ENCODE assay signal across 28 cellular contexts in genomic region chr4:130403221-130403620, GRCh38.
"Had no signal": no experiment of that assay in that cellular context is flagged by ENCODE, and none has a peak within 500 bp of the region (broad histone marks: within the 10 kb centered on the region; RNA-seq: fewer than 3 reads in every experiment).

No MANE protein-coding gene starts in this region.

- H3K27me3 ChIP-seq: gastrocnemius medialis, hepatocyte, left lung, ovary, vagina had no signal

- H3K4me3 ChIP-seq: gastrocnemius medialis, hepatocyte, left lung, lung, ovary, skin epidermis, vagina had no signal

- H3K4me2 ChIP-seq: hepatocyte had no signal

- H3K27ac ChIP-seq: gastrocnemius medialis, hepatocyte, left lung, ovary, skin epidermis, vagina had no signal

- H3K9me3 ChIP-seq: gastrocnemius medialis, vagina had no signal

- DNase-seq: activated CD4-positive, alpha-beta T cell treated with anti-CD3 and anti-CD28 coated beads, Interleukin-2, amount 50 U/mL, for 1 hour; activated CD8-positive, alpha-beta T cell treated with anti-CD3 and anti-CD28 coated beads for 36 hours; activated naive CD4-positive, alpha-beta T cell; activated T-cell treated with anti-CD3 and anti-CD28 coated beads, Interleukin-2, amount 50 U/mL, for 4 hours; anterior cingulate cortex; dermis blood vessel endothelial cell; effector CD4-positive, alpha-beta T cell; gastrocnemius medialis; kidney glomerular epithelial cell; left lung; ovary; stimulated activated CD4-positive, alpha-beta T cell treated with anti-CD3 and anti-CD28 coated beads, Interleukin-12 subunit alpha, Interleukin-12 subunit beta, amount 100 ng/mL, for 4 hours; stimulated activated CD4-positive, alpha-beta T cell treated with anti-CD3 and anti-CD28 coated beads, Interleukin-4, amount 100 ng/mL, for 1 hour; stimulated activated naive CD8-positive, alpha-beta T cell treated with anti-CD3 and anti-CD28 coated beads, Interleukin-15, amount 100 ng/mL, for 72 hours; substantia nigra; T-helper 17 cell; T1000 had no signal

- H3K4me1 Mint-ChIP-seq: activated T-helper 17 cell treated with anti-CD3 and anti-CD28 coated beads, Interleukin-2, amount 50 U/mL, for 72 hours; central memory CD8-positive, alpha-beta T cell; nephron; stimulated activated effector memory CD8-positive, alpha-beta T cell treated with anti-CD3 and anti-CD28 coated beads, Interleukin-12 subunit alpha, Interleukin-12 subunit beta, amount 100 ng/mL, for 72 hours; stimulated activated naive CD8-positive, alpha-beta T cell treated with anti-CD3 and anti-CD28 coated beads, Interleukin-15, amount 100 ng/mL, for 72 hours; T-helper 17 cell had no signal

- H3K27ac Mint-ChIP-seq: activated CD8-positive, alpha-beta T cell treated with anti-CD3 and anti-CD28 coated beads for 36 hours; activated naive CD8-positive, alpha-beta T cell; activated T-helper 17 cell treated with anti-CD3 and anti-CD28 coated beads, Interleukin-2, amount 50 U/mL, for 72 hours; nephron; progenitor cell of endocrine pancreas; stimulated activated effector memory CD8-positive, alpha-beta T cell treated with anti-CD3 and anti-CD28 coated beads, Interleukin-12 subunit alpha, Interleukin-12 subunit beta, amount 100 ng/mL, for 72 hours; stimulated activated naive CD8-positive, alpha-beta T cell treated with anti-CD3 and anti-CD28 coated beads, Interleukin-15, amount 100 ng/mL, for 72 hours; T-helper 17 cell; type B pancreatic cell had no signal

- H3K27me3 Mint-ChIP-seq: activated CD8-positive, alpha-beta T cell treated with anti-CD3 and anti-CD28 coated beads for 36 hours; activated naive CD8-positive, alpha-beta T cell; activated T-helper 17 cell treated with anti-CD3 and anti-CD28 coated beads, Interleukin-2, amount 50 U/mL, for 72 hours; central memory CD8-positive, alpha-beta T cell; progenitor cell of endocrine pancreas; stimulated activated naive CD8-positive, alpha-beta T cell treated with anti-CD3 and anti-CD28 coated beads, Interleukin-15, amount 100 ng/mL, for 72 hours; T-helper 17 cell; type B pancreatic cell had no signal

- H3K36me3 Mint-ChIP-seq: activated naive CD8-positive, alpha-beta T cell; stimulated activated effector memory CD8-positive, alpha-beta T cell treated with anti-CD3 and anti-CD28 coated beads, Interleukin-12 subunit alpha, Interleukin-12 subunit beta, amount 100 ng/mL, for 72 hours; type B pancreatic cell had no signal

- H3K36me3 ChIP-seq: gastrocnemius medialis, left lung, ovary, vagina had no signal

- H3K9me3 Mint-ChIP-seq: nephron, type B pancreatic cell had no signal

- H3K4me3 Mint-ChIP-seq: activated CD8-positive, alpha-beta T cell treated with anti-CD3 and anti-CD28 coated beads for 36 hours; activated naive CD8-positive, alpha-beta T cell; activated T-cell treated with anti-CD3 and anti-CD28 coated beads, Interleukin-2, amount 50 U/mL, for 4 hours; activated T-helper 17 cell treated with anti-CD3 and anti-CD28 coated beads, Interleukin-2, amount 50 U/mL, for 72 hours; central memory CD8-positive, alpha-beta T cell; nephron; stimulated activated effector memory CD8-positive, alpha-beta T cell treated with anti-CD3 and anti-CD28 coated beads, Interleukin-12 subunit alpha, Interleukin-12 subunit beta, amount 100 ng/mL, for 72 hours; stimulated activated naive CD8-positive, alpha-beta T cell treated with anti-CD3 and anti-CD28 coated beads, Interleukin-15, amount 100 ng/mL, for 72 hours; T-helper 17 cell; type B pancreatic cell had no signal

- H2AFZ ChIP-seq: hepatocyte had no signal

- H3K4me1 ChIP-seq: gastrocnemius medialis, left lung, vagina had no signal
